Comparison of ENCODE assay signal across 17 cellular contexts in genomic region chr3:172577962-172578560, GRCh38. TPM values are rescaled to one million over a fixed set of nuclear protein-coding genes. Genes with fewer than 3 reads are reported as not detected.
A peak's percentile ranks its signal among the peaks of the same experiment; 100 is the strongest.
DNase-seq lines count a peak whose midpoint lies in the region; ATAC-seq, FAIRE-seq and TF ChIP-seq lines count a peak whose summit lies in the region.
"Had no signal": no experiment of that assay in that cellular context is flagged by ENCODE, and none has a peak within 500 bp of the region (broad histone marks: within the 10 kb centered on the region; RNA-seq: fewer than 3 reads in every experiment).

No MANE protein-coding gene starts in this region.

- ATAC-seq in GM19023 (IDR thresholded peaks at IDR 0.05; ENCODE audit: unreplicated experiment) = no peak
- ATAC-seq: foreskin keratinocyte had no signal

- peaks cover 69% of the 10 kb centered on the region for H3K4me1 Mint-ChIP-seq in activated CD4-positive, alpha-beta T cell treated with anti-CD3 and anti-CD28 coated beads, Interleukin-2, amount 10 ng/mL, durations not matched to agents 7 days and 5 days
- peaks cover 67% of the 10 kb centered on the region for H3K4me1 Mint-ChIP-seq in activated T-helper 2 cell treated with anti-CD3 and anti-CD28 coated beads, Interferon-gamma antibody, Interleukin-2, Interleukin-4, amounts not matched to agents 10 μg/mL and 5 μg/mL and 100 μg/mL, durations not matched to agents 14 hours and 24 hours and 36 hours (ENCODE audit: low read depth)
- no peaks in the 10 kb centered on the region for H3K4me1 Mint-ChIP-seq in neural crest cell
- H3K4me1 Mint-ChIP-seq in neural progenitor cell = no peaks in the 10 kb centered on the region

- no peaks in the 10 kb centered on the region for H3K27me3 Mint-ChIP-seq in activated CD4-positive, alpha-beta T cell treated with anti-CD3 and anti-CD28 coated beads, Interleukin-2, amount 10 ng/mL, durations not matched to agents 7 days and 5 days
- H3K27me3 Mint-ChIP-seq in activated T-helper 2 cell treated with anti-CD3 and anti-CD28 coated beads, Interferon-gamma antibody, Interleukin-2, Interleukin-4, amounts not matched to agents 10 μg/mL and 5 μg/mL and 100 μg/mL, durations not matched to agents 14 hours and 24 hours and 36 hours (ENCODE audit: low read depth) = no peaks in the 10 kb centered on the region
- H3K27me3 Mint-ChIP-seq in neural crest cell (ENCODE audit: low read depth) = no peaks in the 10 kb centered on the region
- H3K27me3 Mint-ChIP-seq in neural progenitor cell (ENCODE audit: insufficient read depth, low read depth) = peaks cover 3% of the 10 kb centered on the region

- no peaks in the 10 kb centered on the region for H3K27me3 ChIP-seq in neural progenitor cell
- H3K27me3 ChIP-seq in small intestine (ENCODE audit: control insufficient read depth in 2 of 2, insufficient read depth in 2 of 2, low read length in 2 of 2) = no peaks in the 10 kb centered on the region
- H3K27me3 ChIP-seq: foreskin keratinocyte, Peyer's patch, thyroid gland had no signal

- H4K20me1 ChIP-seq in neural progenitor cell (ENCODE audit: low read depth) = no peaks in the 10 kb centered on the region

- H3K4me3 ChIP-seq in neural progenitor cell (no peak overlapping the region), small intestine (ENCODE audit: low read depth in 1 of 2, low read length in 2 of 2) (no peak overlapping the region)
- H3K4me3 ChIP-seq: Peyer's patch, thyroid gland had no signal

- WGBS in small intestine, 3 donors = 32 to 52% (median 44%) methylated on average over 3 of the region's 3 CpGs

- peaks cover 59% of the 10 kb centered on the region for H3K36me3 Mint-ChIP-seq in activated CD4-positive, alpha-beta T cell treated with anti-CD3 and anti-CD28 coated beads, Interleukin-2, amount 10 ng/mL, durations not matched to agents 7 days and 5 days (ENCODE audit: low read depth)
- peaks cover 18% of the 10 kb centered on the region for H3K36me3 Mint-ChIP-seq in activated T-helper 2 cell treated with anti-CD3 and anti-CD28 coated beads, Interferon-gamma antibody, Interleukin-2, Interleukin-4, amounts not matched to agents 10 μg/mL and 5 μg/mL and 100 μg/mL, durations not matched to agents 14 hours and 24 hours and 36 hours (ENCODE audit: low read depth)
- H3K36me3 Mint-ChIP-seq in neural crest cell (ENCODE audit: low read depth) = no peaks in the 10 kb centered on the region
- H3K36me3 Mint-ChIP-seq in neural progenitor cell = no peaks in the 10 kb centered on the region

- H3K4me3 Mint-ChIP-seq in activated CD4-positive, alpha-beta T cell treated with anti-CD3 and anti-CD28 coated beads, Interleukin-2, amount 10 ng/mL, durations not matched to agents 7 days and 5 days = peak overlapping the region; percentile 41
- no peak overlapping the region for H3K4me3 Mint-ChIP-seq in activated T-helper 2 cell treated with anti-CD3 and anti-CD28 coated beads, Interferon-gamma antibody, Interleukin-2, Interleukin-4, amounts not matched to agents 10 μg/mL and 5 μg/mL and 100 μg/mL, durations not matched to agents 14 hours and 24 hours and 36 hours (ENCODE audit: low read depth)
- no peak overlapping the region for H3K4me3 Mint-ChIP-seq in neural crest cell
- H3K4me3 Mint-ChIP-seq in neural progenitor cell = no peak overlapping the region

- H3K9me3 ChIP-seq in neural progenitor cell (ENCODE audit: low read depth) = no peaks in the 10 kb centered on the region
- H3K9me3 ChIP-seq in small intestine (ENCODE audit: control insufficient read depth, low read depth) = no peaks in the 10 kb centered on the region
- H3K9me3 ChIP-seq: Peyer's patch, thyroid gland had no signal

- H3F3A ChIP-seq in neural progenitor cell (ENCODE audit: low read depth) = no peaks in the 10 kb centered on the region

- TF ChIP-seq CTCF in neural crest cell (conservative IDR thresholded peaks at IDR 0.05) = no peak
- TF ChIP-seq CTCF in neural progenitor cell (IDR thresholded peaks at IDR 0.05) = no peak

- no peak for DNase-seq in activated CD4-positive, alpha-beta T cell treated with anti-CD3 and anti-CD28 coated beads, Interleukin-2, amount 10 ng/mL, durations not matched to agents 7 days and 5 days
- no peak for DNase-seq in activated CD4-positive, alpha-beta T cell treated with anti-CD3 and anti-CD28 coated beads, Interleukin-2, amount 50 U/mL, for 4 hours
- DNase-seq in LHCN-M2 (ENCODE audit: low read depth) = peak; percentile 35
- no peak for DNase-seq in activated T-helper 2 cell treated with anti-CD3 and anti-CD28 coated beads, Interferon-gamma antibody, Interleukin-2, Interleukin-4, amounts not matched to agents 10 μg/mL and 5 μg/mL and 100 μg/mL, durations not matched to agents 14 hours and 24 hours and 36 hours (ENCODE audit: low spot score)
- no peak for DNase-seq in neural crest cell (ENCODE audit: low read depth, low spot score)
- no peak for DNase-seq in neural progenitor cell (ENCODE audit: low spot score)
- no peak for DNase-seq in small intestine
- DNase-seq: activated naive CD4-positive, alpha-beta T cell treated with anti-CD3 and anti-CD28 coated beads, Interleukin-2, amount 50 U/mL, for 16 hours; DMS153; foreskin keratinocyte; mesenchymal stem cell; NCI-H2171; Peyer's patch; SW 1271; thyroid gland had no signal

- H3K9ac ChIP-seq in neural progenitor cell = no peak overlapping the region
- H3K9ac ChIP-seq: parathyroid adenoma had no signal

- POLR2A ChIA-PET in activated CD4-positive, alpha-beta T cell treated with anti-CD3 and anti-CD28 coated beads, Interleukin-2, amount 10 ng/mL, durations not matched to agents 7 days and 5 days (lab: Charles Lee) = no interaction called here

- no peaks in the 10 kb centered on the region for H3K36me3 ChIP-seq in neural progenitor cell
- no peaks in the 10 kb centered on the region for H3K36me3 ChIP-seq in small intestine (ENCODE audit: control insufficient read depth in 2 of 2, insufficient read depth in 2 of 2, low read length in 2 of 2)
- H3K36me3 ChIP-seq: Peyer's patch, thyroid gland had no signal

- H3K4me1 ChIP-seq in neural progenitor cell (no peaks in the 10 kb centered on the region), small intestine (ENCODE audit: control insufficient read depth in 2 of 2, insufficient read depth in 1 of 2, low read depth in 1 of 2, low read length in 1 of 2) (peaks cover 0 to 4% of the 10 kb centered on the region in 2 donors)
- H3K4me1 ChIP-seq: thyroid gland had no signal

- H2AFZ ChIP-seq in neural progenitor cell (replicated peaks) = no peak overlapping the region
- H2AFZ ChIP-seq: parathyroid adenoma had no signal

- H3K4me2 ChIP-seq in neural progenitor cell = no peak overlapping the region

- CTCF ChIA-PET in activated CD4-positive, alpha-beta T cell treated with anti-CD3 and anti-CD28 coated beads, Interleukin-2, amount 10 ng/mL, durations not matched to agents 7 days and 5 days (lab: Charles Lee) = interaction anchor here (1.1 to 1.5 kb wide), 2 partner anchors 18 to 61 kb away, joined by 3 read pairs; no protein-coding TSS in a partner anchor

- peaks cover 46% of the 10 kb centered on the region for H3K9me3 Mint-ChIP-seq in activated CD4-positive, alpha-beta T cell treated with anti-CD3 and anti-CD28 coated beads, Interleukin-2, amount 10 ng/mL, durations not matched to agents 7 days and 5 days
- H3K9me3 Mint-ChIP-seq in activated T-helper 2 cell treated with anti-CD3 and anti-CD28 coated beads, Interferon-gamma antibody, Interleukin-2, Interleukin-4, amounts not matched to agents 10 μg/mL and 5 μg/mL and 100 μg/mL, durations not matched to agents 14 hours and 24 hours and 36 hours = peaks cover 14% of the 10 kb centered on the region
- H3K9me3 Mint-ChIP-seq in neural crest cell (peaks cover 4% of the 10 kb centered on the region), neural progenitor cell (peaks cover 2% of the 10 kb centered on the region)

- H3K27ac Mint-ChIP-seq in activated CD4-positive, alpha-beta T cell treated with anti-CD3 and anti-CD28 coated beads, Interleukin-2, amount 10 ng/mL, durations not matched to agents 7 days and 5 days = peak overlapping the region; percentile 93
- H3K27ac Mint-ChIP-seq in activated T-helper 2 cell treated with anti-CD3 and anti-CD28 coated beads, Interferon-gamma antibody, Interleukin-2, Interleukin-4, amounts not matched to agents 10 μg/mL and 5 μg/mL and 100 μg/mL, durations not matched to agents 14 hours and 24 hours and 36 hours = peak overlapping the region; percentile 17
- H3K27ac Mint-ChIP-seq in neural crest cell (ENCODE audit: unreplicated experiment) = peak overlapping the region; percentile 31
- no peak overlapping the region for H3K27ac Mint-ChIP-seq in neural progenitor cell

- intact Hi-C loops in activated T-helper 2 cell treated with anti-CD3 and anti-CD28 coated beads, Interferon-gamma antibody, Interleukin-2, Interleukin-4, amounts not matched to agents 10 μg/mL and 5 μg/mL and 100 μg/mL, durations not matched to agents 14 hours and 24 hours and 36 hours (cut with micrococcal nuclease) = no loop called here

- H3K79me2 ChIP-seq in neural progenitor cell (ENCODE audit: low read depth) = no peaks in the 10 kb centered on the region
- H3K79me2 ChIP-seq: parathyroid adenoma had no signal

- no peak for FAIRE-seq in small intestine (lab: Jason Lieb, UNC)

- no peak overlapping the region for H3K27ac ChIP-seq in neural progenitor cell
- no peak overlapping the region for H3K27ac ChIP-seq in small intestine (ENCODE audit: low read depth in 1 of 2, low read length in 1 of 2)
- H3K27ac ChIP-seq: foreskin keratinocyte, parathyroid adenoma, Peyer's patch, thyroid gland had no signal

RNA-seq across cellular contexts. Expression of gene TNFSF10, which starts 54.8 kb away (rescaled TPM):
- 10 to 100 TPM; 83.8 to 97.9 TPM for total RNA-seq in activated CD4-positive, alpha-beta T cell treated with anti-CD3 and anti-CD28 coated beads, Interleukin-2, amount 10 ng/mL, durations not matched to agents 7 days and 5 days
- total RNA-seq in LHCN-M2 (2014; rRNA removed) (not detected in 2 replicates), neural crest cell (not detected in 2 replicates), neural progenitor cell (ENCODE audit: low replicate concordance) (not detected in 2 replicates)
- not detected for polyA plus RNA-seq in LHCN-M2 (2012)
- 52.3 and 54.8 TPM in 2 replicates for total RNA-seq in activated T-helper 2 cell treated with anti-CD3 and anti-CD28 coated beads, Interferon-gamma antibody, Interleukin-2, Interleukin-4, amounts not matched to agents 10 μg/mL and 5 μg/mL and 100 μg/mL, durations not matched to agents 14 hours and 24 hours and 36 hours
- 10 to 100 TPM; 31.1 to 50.8 (median 37.8) TPM for polyA plus RNA-seq in small intestine

Comparison
In these comparisons a context has a peak if more than half of its experiments do, and no peak if none do; other contexts are left out.
1. RNA of gene TNFSF10, which starts 54.8 kb away (total RNA-seq): 83.8 to 97.9 TPM in activated CD4-positive, alpha-beta T cell treated with anti-CD3 and anti-CD28 coated beads, Interleukin-2, amount 10 ng/mL, durations not matched to agents 7 days and 5 days and 52.3 to 54.8 TPM in activated T-helper 2 cell treated with anti-CD3 and anti-CD28 coated beads, Interferon-gamma antibody, Interleukin-2, Interleukin-4, amounts not matched to agents 10 μg/mL and 5 μg/mL and 100 μg/mL, durations not matched to agents 14 hours and 24 hours and 36 hours; not detected in neural crest cell, not detected in LHCN-M2 and not detected in neural progenitor cell; every median in the first group is over 10 times any median in the second.